2 cellular contexts compared by ENCODE assay signal in genomic region chr16:84499638-84500037, GRCh38.
TF ChIP-seq lines count a peak whose summit lies in the region.

No MANE protein-coding gene starts in this region.

TF ChIP-seq in A549, 52 proteins besides CTCF, POLR2A, EP300 and RAD21 (continued from another document):
- TF ChIP-seq MAZ (IDR thresholded peaks at IDR 0.05; ENCODE audit: borderline replicate concordance, low read depth, low read length) (no peak), GATA3 (IDR thresholded peaks at IDR 0.05; ENCODE audit: borderline replicate concordance) (no peak), KDM1A (IDR thresholded peaks at IDR 0.05; ENCODE audit: low read depth) (no peak), E2F6 (IDR thresholded peaks at IDR 0.05; ENCODE audit: borderline replicate concordance, low read depth) (no peak)

TF ChIP-seq in HCT116, 20 proteins besides CTCF, POLR2A, EP300 and RAD21 (continued from another document):
- TF ChIP-seq ZNF274 (IDR thresholded peaks at IDR 0.05; ENCODE audit: low read depth, low read length) (no peak), EGR1 (IDR thresholded peaks at IDR 0.05; ENCODE audit: low read depth) (no peak), EZH2 (IDR thresholded peaks at IDR 0.05) (no peak), ELF1 (IDR thresholded peaks at IDR 0.05; ENCODE audit: borderline replicate concordance, low read depth) (no peak), ZFX (IDR thresholded peaks at IDR 0.05) (no peak), ATF3 (IDR thresholded peaks at IDR 0.05) (no peak), REST (IDR thresholded peaks at IDR 0.05; ENCODE audit: low read depth) (no peak)
TF ChIP-seq in HCT116: peak in this region for 0.
